In the genomic region with DNA sequence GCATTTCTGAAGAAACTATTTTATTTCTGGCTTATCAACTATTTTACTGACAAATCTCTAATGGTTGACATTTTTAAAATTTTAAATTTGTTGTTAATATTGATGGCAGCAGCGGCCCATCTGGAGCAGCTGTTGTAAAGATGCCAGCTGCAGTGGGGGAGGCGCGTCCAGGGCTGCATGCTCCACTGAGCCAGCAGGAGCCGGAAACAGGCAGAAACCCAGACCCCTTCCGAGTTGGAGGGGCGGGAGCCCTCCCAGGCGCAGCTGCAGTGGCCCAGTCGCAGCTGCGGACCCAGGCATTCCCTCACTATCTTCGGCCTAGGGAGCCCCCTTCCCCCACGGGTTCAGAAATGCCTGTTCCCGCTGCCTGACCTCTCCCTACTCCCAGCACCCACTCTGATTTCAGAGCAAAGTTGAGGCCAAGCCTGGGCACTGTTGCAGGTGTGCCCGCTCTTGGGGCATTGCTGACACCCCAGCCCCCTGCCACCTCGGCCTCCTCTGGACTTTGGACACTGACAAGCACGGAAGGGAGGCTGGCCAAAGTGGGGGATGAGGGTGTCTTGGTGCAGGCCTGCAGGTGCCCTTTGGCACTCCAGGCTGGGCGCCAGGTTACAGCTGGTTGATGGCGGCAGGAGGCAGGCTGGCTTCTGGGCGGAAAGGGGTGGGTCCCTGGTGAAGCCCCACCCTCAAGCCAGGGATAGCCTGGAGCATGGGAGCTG, we compare ENCODE assay signal across 24 cellular contexts.
DNase-seq lines count a peak whose midpoint lies in the region; FAIRE-seq and TF ChIP-seq lines count a peak whose summit lies in the region.
"Had no signal": no experiment of that assay in that cellular context is flagged by ENCODE, and none has a peak within 500 bp of the region (broad histone marks: within the 10 kb centered on the region; RNA-seq: fewer than 3 reads in every experiment).

No MANE protein-coding gene starts in this region.

- no peak overlapping the region for H4K91ac ChIP-seq in neuronal stem cell (ENCODE audit: low read depth, low read length, poor library complexity)

- no peak overlapping the region for H2BK5ac ChIP-seq in neuronal stem cell (ENCODE audit: low read length)

- no peak overlapping the region for H2AFZ ChIP-seq in neuronal stem cell (ENCODE audit: low read length)

- no peaks in the 10 kb centered on the region for H3K27me3 ChIP-seq in SJCRH30
- no peaks in the 10 kb centered on the region for H3K27me3 ChIP-seq in neuronal stem cell (ENCODE audit: control insufficient read depth in 3 of 3, insufficient read depth in 3 of 3, low read depth in 1 of 3, low read length in 3 of 3)

- H4K8ac ChIP-seq in neuronal stem cell (ENCODE audit: low read depth, low read length): no peak overlapping the region

- no peak for TF ChIP-seq CTCF in kidney (IDR thresholded peaks at IDR 0.05; ENCODE audit: borderline replicate concordance, extremely low read depth, insufficient read depth)

- no peak overlapping the region for H3K4ac ChIP-seq in neuronal stem cell (ENCODE audit: low read length)

- H3K27ac ChIP-seq in SJCRH30: peak overlapping the region; percentile 78
- peak overlapping the region; percentile 59 to 76 for H3K27ac ChIP-seq in kidney (ENCODE audit: low read depth in 2 of 2, low read length in 2 of 2)
- H3K27ac ChIP-seq in neuronal stem cell (replicated peaks; ENCODE audit: low read length): no peak overlapping the region
- H3K27ac ChIP-seq: RWPE1 had no signal

- H3K4me3 ChIP-seq in SJCRH30: peak overlapping the region; percentile 43
- peak overlapping the region in 1 of 2 donors; percentile 32 for H3K4me3 ChIP-seq in kidney (ENCODE audit: low read length in 2 of 2)
- H3K4me3 ChIP-seq in neuronal stem cell (ENCODE audit: low read length in 2 of 2): peak overlapping the region in 1 of 2 donors; percentile 13

- H3K9ac ChIP-seq in kidney (ENCODE audit: low read length in 2 of 2) (no peak overlapping the region), neuronal stem cell (ENCODE audit: low read depth, low read length, poor library complexity) (no peak overlapping the region)

- no peak overlapping the region for H2BK12ac ChIP-seq in neuronal stem cell (ENCODE audit: low read length)

- H3K4me1 ChIP-seq in SJCRH30 (no peaks in the 10 kb centered on the region), kidney (ENCODE audit: control insufficient read depth in 1 of 2, insufficient read depth in 1 of 2, low read depth in 1 of 2, low read length in 2 of 2) (peaks cover 0 to 3% of the 10 kb centered on the region in 2 donors), neuronal stem cell (ENCODE audit: control insufficient read depth in 2 of 2, insufficient read depth in 1 of 2, low read depth in 1 of 2, low read length in 2 of 2) (no peaks in the 10 kb centered on the region)

- no peak overlapping the region for H3K23ac ChIP-seq in neuronal stem cell (ENCODE audit: low read depth, low read length, poor library complexity)

- H3K36me3 ChIP-seq in SJCRH30 (peaks cover 15% of the 10 kb centered on the region), kidney (ENCODE audit: control insufficient read depth in 1 of 2, insufficient read depth in 2 of 2, low read length in 2 of 2) (peaks cover 0 to 12% of the 10 kb centered on the region in 2 donors), neuronal stem cell (replicated peaks in 1 of 2; ENCODE audit: control insufficient read depth in 2 of 2, insufficient read depth in 2 of 2, low read length in 2 of 2) (peaks cover 11 to 76% of the 10 kb centered on the region in 2 donors)

- DNase-seq in ELF-1 (ENCODE audit: low read depth, low spot score) (peak; percentile 3), SJCRH30 (peak; percentile 53 to 60), kidney (peak; percentile 71), neuronal stem cell (ENCODE audit: low spot score) (no peak), cerebellar nuclear complex (lab: John Stamatoyannopoulos, UW) (no peak), NCI-H446 treated with DMSO at 0.1 percent for 48 hours (lab: John Stamatoyannopoulos, UW) (no peak), NCI-H510A treated with DMSO at 0.1 percent for 48 hours (lab: John Stamatoyannopoulos, UW) (no peak), A172 (ENCODE audit: low spot score) (no peak)
- DNase-seq: activated CD4-positive, alpha-beta T cell treated with anti-CD3 and anti-CD28 coated beads for 48 hours; activated CD8-positive, alpha-beta memory T cell treated with anti-CD3 and anti-CD28 coated beads, Interleukin-2, amount 10 ng/mL, durations not matched to agents 7 days and 5 days; activated naive CD4-positive, alpha-beta T cell treated with anti-CD3 and anti-CD28 coated beads for 36 hours; activated T-cell treated with anti-CD3 and anti-CD28 coated beads, Interleukin-2, amount 50 U/mL, for 72 hours; Karpas-422; MV-4-11; NCI-H146; NCI-H2171; NCI-H526; nucleus accumbens; stimulated activated CD4-positive, alpha-beta T cell treated with anti-CD3 and anti-CD28 coated beads, Interleukin-4, amount 100 ng/mL, for 4 hours; stimulated activated naive CD4-positive, alpha-beta T cell treated with Interleukin-2 at 50 U/mL for 16 hours had no signal

- peaks cover 6% of the 10 kb centered on the region for H3K79me1 ChIP-seq in neuronal stem cell (ENCODE audit: low read depth, low read length)

- no peak overlapping the region for H3K14ac ChIP-seq in neuronal stem cell (ENCODE audit: low read length)

- no peak overlapping the region for H2AK5ac ChIP-seq in neuronal stem cell (ENCODE audit: low read depth, low read length)

- no peak for FAIRE-seq in kidney (lab: Jason Lieb, UNC)
- FAIRE-seq: colon, D721Med, islet of Langerhans had no signal

- H3K9me3 ChIP-seq in SJCRH30 (replicated peaks) (no peaks in the 10 kb centered on the region), kidney (ENCODE audit: control insufficient read depth in 1 of 2, low read length in 2 of 2) (no peaks in the 10 kb centered on the region), neuronal stem cell (replicated peaks in 1 of 2; ENCODE audit: control insufficient read depth in 2 of 2, insufficient read depth in 1 of 2, low read depth in 1 of 2, low read length in 2 of 2) (no peaks in the 10 kb centered on the region)

- no peak overlapping the region for H3K4me2 ChIP-seq in neuronal stem cell (ENCODE audit: insufficient read depth, low read length, poor library complexity, severe bottlenecking)

- no CpG with 5 or more reads among the region's 18 CpGs for WGBS in neuronal stem cell (ENCODE audit: extremely low coverage in 2 of 2, insufficient read length in 2 of 2, insufficient replicate concordance in 1 of 2), 2 donors

- H3K18ac ChIP-seq in neuronal stem cell (ENCODE audit: low read length): peak overlapping the region; percentile 13

- H2BK120ac ChIP-seq in neuronal stem cell (ENCODE audit: low read depth, low read length): no peak overlapping the region

- H2BK15ac ChIP-seq in neuronal stem cell (ENCODE audit: low read length): no peak overlapping the region

- intact Hi-C loops in kidney (cut with DNase I): no loop called here

Comparison
In these comparisons a context has a peak if more than half of its experiments do, and no peak if none do; other contexts are left out.
1. DNase-seq: peak in ELF-1 (single experiment), SJCRH30 (2 of 2) and kidney (single experiment); none in neuronal stem cell (single experiment), cerebellar nuclear complex (0 of 2), NCI-H446 treated with DMSO at 0.1 percent for 48 hours (single experiment), NCI-H510A treated with DMSO at 0.1 percent for 48 hours (single experiment) and A172 (single experiment).